ENCODE assay signal across 22 cellular contexts in genomic region chr2:64818650-64819032, GRCh38.
A peak's percentile ranks its signal among the peaks of the same experiment; 100 is the strongest.
DNase-seq lines count a peak whose midpoint lies in the region; ATAC-seq and TF ChIP-seq lines count a peak whose summit lies in the region.
"Had no signal": no experiment of that assay in that cellular context is flagged by ENCODE, and none has a peak within 500 bp of the region (broad histone marks: within the 10 kb centered on the region; RNA-seq: fewer than 3 reads in every experiment).

No MANE protein-coding gene starts in this region.

- H3K4me1 ChIP-seq in OCI-LY7 (ENCODE audit: insufficient read depth, low read length, poor library complexity, severe bottlenecking) (peaks cover 19% of the 10 kb centered on the region), thymus (ENCODE audit: control insufficient read depth, insufficient read depth, low read length) (peaks cover 32% of the 10 kb centered on the region)
- H3K4me1 ChIP-seq: left ventricle myocardium inferior, suprapubic skin had no signal

- POLR2A ChIA-PET in OCI-LY7 (lab: Charles Lee): interaction anchor here (1.0 kb wide), 1 partner anchor 38 kb away, joined by 3 read pairs; no protein-coding TSS in a partner anchor

- intact Hi-C loops in OCI-LY7 (cut with micrococcal nuclease; ENCODE audit: unreplicated experiment): no loop called here

- H3K36me3 ChIP-seq in OCI-LY7 (ENCODE audit: insufficient read depth, low read length) (no peaks in the 10 kb centered on the region), thymus (ENCODE audit: control insufficient read depth, insufficient read depth) (no peaks in the 10 kb centered on the region)
- H3K36me3 ChIP-seq: left ventricle myocardium inferior, suprapubic skin had no signal

- H2AFZ ChIP-seq in OCI-LY7 (ENCODE audit: low read length): peak overlapping the region; percentile 92; the same call in 1 of the 2 replicates

- H4K20me1 ChIP-seq in OCI-LY7 (ENCODE audit: insufficient read depth, low read length): no peaks in the 10 kb centered on the region

- peak overlapping the region; percentile 98 for H3K27ac Mint-ChIP-seq in activated naive CD8-positive, alpha-beta T cell
- no peak overlapping the region for H3K27ac Mint-ChIP-seq in activated naive CD8-positive, alpha-beta T cell treated with anti-CD3 and anti-CD28 coated beads for 36 hours

- H3K4me2 ChIP-seq in OCI-LY7 (ENCODE audit: low read length): no peak overlapping the region

- CTCF ChIA-PET in OCI-LY7 (lab: Charles Lee; ENCODE audit: unreplicated experiment): interaction anchor here (1.1 kb wide), 1 partner anchor 204 kb away, joined by 3 read pairs; no protein-coding TSS in a partner anchor

- peaks cover 3% of the 10 kb centered on the region for H3K9me3 Mint-ChIP-seq in activated naive CD8-positive, alpha-beta T cell (ENCODE audit: low read depth)
- H3K9me3 Mint-ChIP-seq in activated naive CD8-positive, alpha-beta T cell treated with anti-CD3 and anti-CD28 coated beads for 36 hours: no peaks in the 10 kb centered on the region

- 32% methylated on average over 3 of the region's 3 CpGs for WGBS in thymus

- no peak overlapping the region for H3K27ac ChIP-seq in OCI-LY7 (ENCODE audit: low read depth, low read length, poor library complexity, severe bottlenecking)
- peak overlapping the region; percentile 21 for H3K27ac ChIP-seq in epithelial cell of prostate
- H3K27ac ChIP-seq in thymus (ENCODE audit: low read depth): peak overlapping the region; percentile 10
- H3K27ac ChIP-seq: GM23248, left ventricle myocardium inferior, suprapubic skin had no signal

- peaks cover 39% of the 10 kb centered on the region for H3K4me1 Mint-ChIP-seq in activated naive CD8-positive, alpha-beta T cell (ENCODE audit: low read depth)
- H3K4me1 Mint-ChIP-seq in activated naive CD8-positive, alpha-beta T cell treated with anti-CD3 and anti-CD28 coated beads for 36 hours: peaks cover 28% of the 10 kb centered on the region

- BruUV-seq in OCI-LY7 (replicated peaks; lab: Mats Ljungman, UMichigan): no TSS peak

- no peaks in the 10 kb centered on the region for H3K36me3 Mint-ChIP-seq in activated naive CD8-positive, alpha-beta T cell
- H3K36me3 Mint-ChIP-seq in activated naive CD8-positive, alpha-beta T cell treated with anti-CD3 and anti-CD28 coated beads for 36 hours: no peaks in the 10 kb centered on the region

- peak overlapping the region; percentile 2 for H3K4me3 Mint-ChIP-seq in activated naive CD8-positive, alpha-beta T cell
- H3K4me3 Mint-ChIP-seq in activated naive CD8-positive, alpha-beta T cell treated with anti-CD3 and anti-CD28 coated beads for 36 hours: no peak overlapping the region

- H3K4me3 ChIP-seq in OCI-LY7 (ENCODE audit: low read depth, low read length, poor library complexity, severe bottlenecking) (no peak overlapping the region), thymus (ENCODE audit: low read length) (no peak overlapping the region)
- H3K4me3 ChIP-seq: GM23248, left ventricle myocardium inferior, suprapubic skin had no signal

- no peaks in the 10 kb centered on the region for H3K27me3 Mint-ChIP-seq in activated naive CD8-positive, alpha-beta T cell
- H3K27me3 Mint-ChIP-seq in activated naive CD8-positive, alpha-beta T cell treated with anti-CD3 and anti-CD28 coated beads for 36 hours: no peaks in the 10 kb centered on the region

- no peaks in the 10 kb centered on the region for H3K9me2 ChIP-seq in OCI-LY7 (ENCODE audit: insufficient read depth, low read length)

- H3K9me3 ChIP-seq in OCI-LY7 (ENCODE audit: low read length) (no peaks in the 10 kb centered on the region), thymus (ENCODE audit: control insufficient read depth) (no peaks in the 10 kb centered on the region)
- H3K9me3 ChIP-seq: left ventricle myocardium inferior, suprapubic skin had no signal

- no peaks in the 10 kb centered on the region for H3K79me2 ChIP-seq in OCI-LY7 (ENCODE audit: insufficient read depth, low read depth, low read length)

- H3K27me3 ChIP-seq in thymus (ENCODE audit: control insufficient read depth, insufficient read depth): no peaks in the 10 kb centered on the region
- H3K27me3 ChIP-seq: suprapubic skin had no signal

- no peak for TF ChIP-seq CTCF in OCI-LY7 (conservative IDR thresholded peaks at IDR 0.05; ENCODE audit: low read length)

- no peak for ATAC-seq in esophagus mucosa
- ATAC-seq: Right ventricle myocardium inferior had no signal

- DNase-seq in activated naive CD8-positive, alpha-beta T cell treated with anti-CD3 and anti-CD28 coated beads for 36 hours: no peak
- DNase-seq in OCI-LY7 (ENCODE audit: low spot score) (no peak), epithelial cell of prostate (ENCODE audit: low read depth, low spot score) (no peak), DMS114 treated with DMSO at 0.1 percent for 48 hours (lab: John Stamatoyannopoulos, UW; ENCODE audit: unreplicated experiment) (no peak), GM19240 (ENCODE audit: insufficient read length, low spot score) (no peak)
- DNase-seq: activated CD4-positive, alpha-beta T cell treated with anti-CD3 and anti-CD28 coated beads, Interleukin-2, amount 50 U/mL, for 4 hours; activated effector memory CD4-positive, alpha-beta T cell treated with Interleukin-2 at 50 U/mL for 16 hours; COR-L47; EL; GM23248; left ventricle myocardium inferior; NCI-H1105; NCI-H510A treated with DMSO at 0.1 percent for 48 hours; occipital lobe; retina; stimulated activated CD8-positive, alpha-beta memory T cell treated with anti-CD3 and anti-CD28 coated beads, Interleukin-4, amount 100 ng/mL, for 48 hours; SW 1271 had no signal
